14 cellular contexts compared by ENCODE assay signal in genomic region chr1:47838562-47839459, GRCh38.
"Had no signal": no experiment of that assay in that cellular context is flagged by ENCODE, and none has a peak within 500 bp of the region (broad histone marks: within the 10 kb centered on the region; RNA-seq: fewer than 3 reads in every experiment).

No MANE protein-coding gene starts in this region.

- H3K27ac Mint-ChIP-seq: activated naive CD4-positive, alpha-beta T cell treated with anti-CD3 and anti-CD28 coated beads, Interleukin-2, amount 10 ng/mL, durations not matched to agents 7 days and 5 days; effector memory CD8-positive, alpha-beta T cell had no signal

- H3K27me3 ChIP-seq: uterus had no signal

- H3K4me3 Mint-ChIP-seq: activated naive CD4-positive, alpha-beta T cell treated with anti-CD3 and anti-CD28 coated beads, Interleukin-2, amount 10 ng/mL, durations not matched to agents 7 days and 5 days; effector memory CD8-positive, alpha-beta T cell; stimulated activated naive CD8-positive, alpha-beta T cell treated with anti-CD3 and anti-CD28 coated beads, Interleukin-15, amount 100 ng/mL, for 72 hours had no signal

- H3K36me3 Mint-ChIP-seq: activated naive CD4-positive, alpha-beta T cell treated with anti-CD3 and anti-CD28 coated beads, Interleukin-2, amount 10 ng/mL, durations not matched to agents 7 days and 5 days had no signal

- H3K9me3 ChIP-seq: neutrophil had no signal

- H3K27ac ChIP-seq: neutrophil, uterus, WERI-Rb-1 had no signal

- H3K4me3 ChIP-seq: thoracic aorta, uterus had no signal

- H3K36me3 ChIP-seq: neutrophil, thoracic aorta, uterus, WERI-Rb-1 had no signal

- H3K4me2 ChIP-seq: SK-N-SH had no signal

- H3K9me3 Mint-ChIP-seq: effector memory CD8-positive, alpha-beta T cell had no signal

- H3K4me1 ChIP-seq: uterus had no signal

- H3K9ac ChIP-seq: SK-N-SH had no signal

- DNase-seq: activated CD4-positive, alpha-beta T cell treated with anti-CD3 and anti-CD28 coated beads for 4 hours; activated naive CD4-positive, alpha-beta T cell treated with anti-CD3 and anti-CD28 coated beads, Interleukin-2, amount 10 ng/mL, durations not matched to agents 7 days and 5 days; central memory CD4-positive, alpha-beta T cell; effector memory CD8-positive, alpha-beta T cell; SK-N-SH; stimulated activated CD4-positive, alpha-beta T cell treated with anti-CD3 and anti-CD28 coated beads, Interleukin-15, amount 100 ng/mL, for 24 hours; stimulated activated CD4-positive, alpha-beta T cell treated with anti-CD3 and anti-CD28 coated beads, Interleukin-4, amount 100 ng/mL, for 24 hours; stimulated activated naive CD8-positive, alpha-beta T cell treated with anti-CD3 and anti-CD28 coated beads, Interleukin-15, amount 100 ng/mL, for 72 hours; T-helper 1 cell; uterus; WERI-Rb-1 had no signal

- H3K27me3 Mint-ChIP-seq: progenitor cell of endocrine pancreas had no signal

- H3K4me1 Mint-ChIP-seq: activated naive CD4-positive, alpha-beta T cell treated with anti-CD3 and anti-CD28 coated beads, Interleukin-2, amount 10 ng/mL, durations not matched to agents 7 days and 5 days; stimulated activated naive CD8-positive, alpha-beta T cell treated with anti-CD3 and anti-CD28 coated beads, Interleukin-15, amount 100 ng/mL, for 72 hours had no signal
